In genomic region chr2:27085670-27086089, GRCh38 we compare ENCODE assay signal across 8 cellular contexts. TPM values are rescaled to one million over a fixed set of nuclear protein-coding genes. Genes with fewer than 3 reads are reported as not detected.
DNase-seq lines count a peak whose midpoint lies in the region; ATAC-seq, FAIRE-seq and TF ChIP-seq lines count a peak whose summit lies in the region.

No MANE protein-coding gene starts in this region.

- DNase-seq in A172 (ENCODE audit: low spot score) (peak; percentile 44), GM06990 (ENCODE audit: extremely low read depth, insufficient read length) (peak; percentile 52), RWPE1 (ENCODE audit: low spot score) (peak; percentile 45), bronchial epithelial cell (ENCODE audit: low read depth) (peak; percentile 46), immature natural killer cell (no peak), skeletal muscle cell (ENCODE audit: low read depth) (no peak)
- no peak for DNase-seq in effector CD4-positive, alpha-beta T cell

- no peaks in the 10 kb centered on the region for H3K27me3 ChIP-seq in GM06990 (replicated peaks; ENCODE audit: control insufficient read depth, insufficient read depth, low read length)
- H3K27me3 ChIP-seq in bronchial epithelial cell (ENCODE audit: control insufficient read depth, insufficient read depth, low read length): no peaks in the 10 kb centered on the region

- no peak for FAIRE-seq in bronchial epithelial cell (lab: Jason Lieb, UNC)

- POLR2A ChIA-PET in RWPE1 (lab: Yijun Ruan, JAX; ENCODE audit: low non-redundant PET): interaction anchor here (1.0 kb wide), 1 partner anchor 35 kb away, joined by 4 read pairs; no protein-coding TSS in a partner anchor

- no peaks in the 10 kb centered on the region for H3K36me3 Mint-ChIP-seq in immature natural killer cell

- H3K9me3 Mint-ChIP-seq in immature natural killer cell: no peaks in the 10 kb centered on the region

- H3K4me1 Mint-ChIP-seq in immature natural killer cell: peaks cover 26 to 35% of the 10 kb centered on the region in 2 donors

- TF ChIP-seq CTCF in GM06990 (IDR thresholded peaks at IDR 0.05; ENCODE audit: insufficient read depth, low read length, poor library complexity, severe bottlenecking) (peak; percentile 38), RWPE1 (conservative IDR thresholded peaks at IDR 0.05; ENCODE audit: low read depth) (peak; percentile 55), bronchial epithelial cell (IDR thresholded peaks at IDR 0.05; ENCODE audit: insufficient read depth, low read length, severe bottlenecking) (peak; percentile 50)

- CTCF ChIA-PET in RWPE1 (lab: Yijun Ruan, JAX): interaction anchor here (0.6 to 1.8 kb wide), 4 partner anchors 14 to 177 kb away, joined by 3 to 8 read pairs (median 4); partner anchors contain the start of gene OST4

- peak; percentile 4 for ATAC-seq in HG03135 (IDR thresholded peaks at IDR 0.05; ENCODE audit: unreplicated experiment)

- H3K36me3 ChIP-seq in GM06990 (ENCODE audit: control insufficient read depth, insufficient read depth, low read length) (no peaks in the 10 kb centered on the region), bronchial epithelial cell (ENCODE audit: control insufficient read depth, insufficient read depth, low read length) (no peaks in the 10 kb centered on the region)

- peak overlapping the region; percentile 38 to 76 (median 56) for H3K27ac Mint-ChIP-seq in immature natural killer cell

- H3K4me3 ChIP-seq in GM06990 (replicated peaks; ENCODE audit: low read depth, low read length) (peak overlapping the region; percentile 68), bronchial epithelial cell (ENCODE audit: low read depth, low read length) (peak overlapping the region; percentile 64), skeletal muscle cell (ENCODE audit: low read depth, low read length) (peak overlapping the region; percentile 52)

- H3K27me3 Mint-ChIP-seq in immature natural killer cell (ENCODE audit: low read depth in 3 of 3): peaks cover 4 to 8% (median 5%) of the 10 kb centered on the region in 3 donors

- peak overlapping the region; percentile 83 for H3K27ac ChIP-seq in RWPE1

- peak overlapping the region; percentile 72 to 82 (median 76) for H3K4me3 Mint-ChIP-seq in immature natural killer cell

RNA-seq across cellular contexts. Expression of gene KHK, which starts 0.9 kb away (rescaled TPM):
- total RNA-seq in A172 (2014; rRNA removed; shearing (Covaris generic)): 8.7 and 10.3 TPM in 2 replicates
- total RNA-seq in bronchial epithelial cell: 0.53 and 0.77 TPM in 2 replicates
- polyA plus RNA-seq in immature natural killer cell: 1 to 10 TPM; 7.0 to 9.5 (median 8.4) TPM

RNA-seq across cellular contexts. Expression of gene EMILIN1, which starts 7.3 kb away (rescaled TPM):
- 0.10 and 0.47 TPM in 2 replicates for total RNA-seq in A172 (2014; rRNA removed; shearing (Covaris generic))
- total RNA-seq in bronchial epithelial cell: under 0.01 and 1.6 TPM in 2 replicates
- polyA plus RNA-seq in immature natural killer cell: 1 to 10 TPM in 1 of 3 donors, under 1 TPM in 2; 0.80 to 1.3 (median 0.92) TPM

RNA-seq across cellular contexts. Expression of gene OST4, which starts 14.2 kb away (rescaled TPM):
- total RNA-seq in A172 (2014; rRNA removed; shearing (Covaris generic)): 334 and 356 TPM in 2 replicates
- 226 and 277 TPM in 2 replicates for total RNA-seq in bronchial epithelial cell
- 100 to 1,000 TPM; 677 to 899 (median 681) TPM for polyA plus RNA-seq in immature natural killer cell

RNA-seq across cellular contexts. Expression of gene CGREF1, which starts 33.2 kb away (rescaled TPM):
- total RNA-seq in A172 (2014; rRNA removed; shearing (Covaris generic)): 0.17 and 0.40 TPM in 2 replicates
- 0.26 and 0.53 TPM in 2 replicates for total RNA-seq in bronchial epithelial cell
- polyA plus RNA-seq in immature natural killer cell: not detected

RNA-seq across cellular contexts. Expression of gene AGBL5, which starts 34.2 kb away (rescaled TPM):
- 41.4 and 44.3 TPM in 2 replicates for total RNA-seq in A172 (2014; rRNA removed; shearing (Covaris generic))
- 9.2 and 16.5 TPM in 2 replicates for total RNA-seq in bronchial epithelial cell
- 10 to 100 TPM in 1 of 3 donors, 1 to 10 TPM in 2; 7.7 to 10.2 (median 8.9) TPM for polyA plus RNA-seq in immature natural killer cell

Comparison
In these comparisons a context has a peak if more than half of its experiments do, and no peak if none do; other contexts are left out.
1. DNase-seq: peak in A172 (single experiment), GM06990 (single experiment), RWPE1 (single experiment) and bronchial epithelial cell (single experiment); none in immature natural killer cell (0 of 3), skeletal muscle cell (single experiment) and effector CD4-positive, alpha-beta T cell (single experiment).
2. Peak in every context shown above with its lines, with median percentiles within 50 percentile points of each other: H3K4me3 ChIP-seq and CTCF ChIP-seq.